In genomic region chr11:128927683-128928336, GRCh38 we compare ENCODE assay signal across 29 cellular contexts. TPM values are rescaled to one million over a fixed set of nuclear protein-coding genes. Genes with fewer than 3 reads are reported as not detected.
DNase-seq lines count a peak whose midpoint lies in the region; ATAC-seq, FAIRE-seq and TF ChIP-seq lines count a peak whose summit lies in the region.
"Had no signal": no experiment of that assay in that cellular context is flagged by ENCODE, and none has a peak within 500 bp of the region (broad histone marks: within the 10 kb centered on the region; RNA-seq: fewer than 3 reads in every experiment).

No MANE protein-coding gene starts in this region.

- H3K23me2 ChIP-seq in H1 (ENCODE audit: low read depth, low read length) = no peaks in the 10 kb centered on the region

- FAIRE-seq in GM12892 (lab: Jason Lieb, UNC) (peak; percentile 30), H1 (lab: Jason Lieb, UNC) (no peak)
- FAIRE-seq: D721Med, H54, pancreas had no signal

- H3K27ac ChIP-seq in H1 (ENCODE audit: low read depth, low read length) = no peak overlapping the region
- no peak overlapping the region for H3K27ac ChIP-seq in spleen
- H3K27ac ChIP-seq: C4-2B, gastrocnemius medialis, hepatocyte, pancreas, transverse colon, VCaP had no signal

- H3K79me1 ChIP-seq in H1 (ENCODE audit: low read depth, low read length) = no peaks in the 10 kb centered on the region

- H3K79me2 ChIP-seq in Loucy (ENCODE audit: insufficient read depth, low read length) = no peaks in the 10 kb centered on the region
- H3K79me2 ChIP-seq in H1 (ENCODE audit: control insufficient read depth in 1 of 2, insufficient read depth in 2 of 2, low read length in 2 of 2) = no peaks in the 10 kb centered on the region
- H3K79me2 ChIP-seq: hepatocyte had no signal

- H3K18ac ChIP-seq in H1 (ENCODE audit: extremely low read depth, low read length) = no peak overlapping the region

- H3K56ac ChIP-seq in H1 (replicated peaks; ENCODE audit: insufficient read length, low read depth, low read length) = no peak overlapping the region

- no peak overlapping the region; the same call in 1 of the 2 replicates for H2BK12ac ChIP-seq in H1 (ENCODE audit: low read depth, low read length)

- 53% methylated on average over 12 of the region's 12 CpGs; no CpG with 5 or more reads in 1 of the 2 experiments for WGBS in H1 (ENCODE audit: extremely low coverage in 1 of 2, insufficient coverage in 1 of 2, insufficient read length in 1 of 2, insufficient replicate concordance in 2 of 2, low coverage in 1 of 2, low lambda C conversion rate in 2 of 2, missing lambda C conversion rate in 1 of 2), 2 experiments
- 83 to 87% (median 84%) methylated on average over 12 of the region's 12 CpGs for WGBS in spleen, 5 donors

- POLR2A ChIA-PET in H1 (lab: Charles Lee; ENCODE audit: partially characterized antibody) = no interaction called here

- H4K91ac ChIP-seq in H1 (replicated peaks; ENCODE audit: insufficient read length, low read length) = no peak overlapping the region

- no peak for DNase-seq in GM12892 (ENCODE audit: insufficient read length)
- DNase-seq in H1 (ENCODE audit: low read depth in 1 of 2, low spot score in 2 of 2) = no peak
- peak; percentile 74 for DNase-seq in spleen
- DNase-seq in dermis blood vessel endothelial cell = no peak
- DNase-seq: activated gamma-delta T cell treated with Interleukin-2 at 50 U/mL for 16 hours; activated naive CD8-positive, alpha-beta T cell treated with anti-CD3 and anti-CD28 coated beads, Interleukin-2, amount 50 U/mL, for 24 hours; activated T-cell treated with anti-CD3 and anti-CD28 coated beads, Interleukin-2, amount 50 U/mL, for 4 hours; caudate nucleus; gastrocnemius medialis; Kasumi-1; NCI-H1694; NCI-H510A; SHP77 treated with DMSO at 0.1 percent for 48 hours; stimulated activated CD4-positive, alpha-beta T cell treated with anti-CD3 and anti-CD28 coated beads, Interleukin-2, amount 100 ng/mL, for 24 hours; T-helper 9 cell had no signal

- no peak for TF ChIP-seq EP300 in H1 (IDR thresholded peaks at IDR 0.05; ENCODE audit: borderline replicate concordance in 1 of 2, low read depth in 2 of 2, low read length in 2 of 2)

- H3K4me1 ChIP-seq in Loucy (ENCODE audit: insufficient read depth, low read length, poor library complexity, severe bottlenecking) = no peaks in the 10 kb centered on the region
- peaks cover 5 to 41% (median 17%) of the 10 kb centered on the region in 4 experiments for H3K4me1 ChIP-seq in H1 (replicated peaks in 1 of 4; ENCODE audit: control insufficient read depth in 3 of 4, insufficient read depth in 4 of 4, low read length in 3 of 4)
- H3K4me1 ChIP-seq in spleen = peaks cover 0 to 19% (median 0%) of the 10 kb centered on the region in 6 donors
- H3K4me1 ChIP-seq: gastrocnemius medialis, pancreas, transverse colon had no signal

- H3K4ac ChIP-seq in H1 (replicated peaks; ENCODE audit: insufficient read length, low read depth, low read length) = peak overlapping the region; percentile 47

- ATAC-seq in GM18498 (IDR thresholded peaks at IDR 0.05; ENCODE audit: unreplicated experiment) = no peak
- ATAC-seq in HG02840 (IDR thresholded peaks at IDR 0.05; ENCODE audit: low FRiP score, unreplicated experiment) = no peak
- ATAC-seq: activated naive CD8-positive, alpha-beta T cell treated with anti-CD3 and anti-CD28 coated beads, Interleukin-2, amount 50 U/mL, for 24 hours; activated T-cell treated with anti-CD3 and anti-CD28 coated beads, Interleukin-2, amount 50 U/mL, for 4 hours; gastrocnemius medialis; pancreas had no signal

- H3K9me3 ChIP-seq in Loucy (ENCODE audit: insufficient read depth, low read depth, low read length) (no peaks in the 10 kb centered on the region), H1 (ENCODE audit: insufficient read depth in 2 of 2, low read depth in 1 of 2, low read length in 1 of 2) (no peaks in the 10 kb centered on the region), spleen (no peaks in the 10 kb centered on the region)
- H3K9me3 ChIP-seq: gastrocnemius medialis, pancreas, transverse colon had no signal

- peak overlapping the region; percentile 83; the same call in 1 of the 2 replicates for H2BK20ac ChIP-seq in H1 (ENCODE audit: low read length)

- no peaks in the 10 kb centered on the region for H3K9me2 ChIP-seq in Loucy (replicated peaks; ENCODE audit: low read depth, low read length)

- no peak overlapping the region for H2AK5ac ChIP-seq in H1 (ENCODE audit: low read depth, low read length)

- no peak overlapping the region; the same call in 1 of the 2 replicates for H2BK5ac ChIP-seq in H1 (ENCODE audit: low read depth, low read length)

- TF ChIP-seq RAD21 in H1 (IDR thresholded peaks at IDR 0.05 in 1 of 2, conservative IDR thresholded peaks at IDR 0.05 in 1 of 2; ENCODE audit: low read depth in 2 of 2, low read length in 2 of 2) = no peak

- intact Hi-C loops in spleen (cut with DNase I; ENCODE audit: low total_unique reads) = no loop called here

- H3K27me3 ChIP-seq in Loucy (ENCODE audit: insufficient read depth, low read length, poor library complexity, severe bottlenecking) (no peaks in the 10 kb centered on the region), H1 (replicated peaks in 1 of 4; ENCODE audit: control insufficient read depth in 3 of 4, extremely low read depth in 1 of 4, insufficient read depth in 3 of 4, low read length in 3 of 4) (peaks cover 2 to 50% (median 39%) of the 10 kb centered on the region in 4 experiments), spleen (replicated peaks in 1 of 7) (no peaks in the 10 kb centered on the region)
- H3K27me3 ChIP-seq: gastrocnemius medialis, hepatocyte, pancreas, transverse colon had no signal

- H3K23ac ChIP-seq in H1 (ENCODE audit: insufficient read length) = no peak overlapping the region

- peak overlapping the region; percentile 42; the same call in 1 of the 2 replicates for H2AFZ ChIP-seq in Loucy (ENCODE audit: low read length)
- H2AFZ ChIP-seq in H1 (ENCODE audit: low read length) = no peak overlapping the region
- H2AFZ ChIP-seq: hepatocyte had no signal

- no peaks in the 10 kb centered on the region for H4K20me1 ChIP-seq in Loucy (ENCODE audit: insufficient read depth, low read length, poor library complexity, severe bottlenecking)
- no peaks in the 10 kb centered on the region for H4K20me1 ChIP-seq in H1 (replicated peaks in 1 of 2; ENCODE audit: control insufficient read depth in 1 of 2, insufficient read depth in 2 of 2, low read length in 2 of 2)

- no peak overlapping the region for H4K5ac ChIP-seq in H1 (ENCODE audit: insufficient read length, low read depth, low read length)

- TF ChIP-seq POLR2A in GM12892 (IDR thresholded peaks at IDR 0.05; ENCODE audit: low read depth, low read length) (no peak), H1 (IDR thresholded peaks at IDR 0.05; ENCODE audit: control extremely low read depth in 1 of 2, low read depth in 2 of 2, low read length in 2 of 2) (no peak), spleen (IDR thresholded peaks at IDR 0.05) (no peak)

- CTCF ChIA-PET in H1 (lab: Charles Lee; ENCODE audit: partially characterized antibody) = interaction anchor here (0.9 to 7.8 kb wide), 15 partner anchors 10 to 102 kb away, joined by 3 to 77 read pairs (median 6); partner anchors contain the start of genes KCNJ5 and TP53AIP1

- H4K8ac ChIP-seq in H1 (ENCODE audit: extremely low read depth, insufficient read depth, low read length) = no peak overlapping the region

- H2BK15ac ChIP-seq in H1 (ENCODE audit: low read length) = no peak overlapping the region

- no peak overlapping the region for H2BK120ac ChIP-seq in H1 (replicated peaks; ENCODE audit: low read depth, low read length)

- H3K36me3 ChIP-seq in Loucy (ENCODE audit: insufficient read depth, low read length) (no peaks in the 10 kb centered on the region), H1 (ENCODE audit: control insufficient read depth in 2 of 4, insufficient read depth in 4 of 4, low read length in 3 of 4) (no peaks in the 10 kb centered on the region), spleen (no peaks in the 10 kb centered on the region)
- H3K36me3 ChIP-seq: gastrocnemius medialis, pancreas, transverse colon had no signal

- no peak for TF ChIP-seq CTCF in Loucy (conservative IDR thresholded peaks at IDR 0.05; ENCODE audit: low read length)
- TF ChIP-seq CTCF in H1 (IDR thresholded peaks at IDR 0.05; ENCODE audit: control extremely low read depth in 1 of 3, insufficient read depth in 1 of 3, low read depth in 1 of 3, low read length in 3 of 3) = no peak
- no peak for TF ChIP-seq CTCF in spleen (IDR thresholded peaks at IDR 0.05 in 8 of 11, conservative IDR thresholded peaks at IDR 0.05 in 3 of 11)

- no peak overlapping the region for H3K14ac ChIP-seq in H1 (ENCODE audit: insufficient read length)

- H3K9ac ChIP-seq in Loucy (ENCODE audit: low read depth, low read length, poor library complexity, severe bottlenecking) (no peak overlapping the region), H1 (replicated peaks in 1 of 4; ENCODE audit: extremely low read depth in 1 of 4, low read depth in 3 of 4, low read length in 3 of 4) (no peak overlapping the region)

- H3K4me3 ChIP-seq in Loucy (ENCODE audit: low read length, poor library complexity, severe bottlenecking) (no peak overlapping the region), H1 (ENCODE audit: extremely low read depth in 1 of 4, insufficient read depth in 2 of 4, low read depth in 3 of 4, low read length in 4 of 4) (no peak overlapping the region), spleen (peak overlapping the region in 1 of 8 donors; percentile 35)
- H3K4me3 ChIP-seq: gastrocnemius medialis, hepatocyte, pancreas, smooth muscle cell, transverse colon had no signal

- H3F3A ChIP-seq in Loucy (ENCODE audit: low read depth) = no peaks in the 10 kb centered on the region

- H3K4me2 ChIP-seq in Loucy (ENCODE audit: low read depth, low read length, poor library complexity, severe bottlenecking) (no peak overlapping the region), H1 (ENCODE audit: insufficient read depth in 1 of 2, low read depth in 2 of 2, low read length in 2 of 2) (0 out of 4 replicates have a peak overlapping the region, but pooled peaks of 1 of the 2 experiments have one; percentile 28)
- H3K4me2 ChIP-seq: hepatocyte, smooth muscle cell had no signal

RNA-seq across cellular contexts. Expression of gene TP53AIP1, which starts 14.9 kb away (rescaled TPM):
- polyA plus RNA-seq in GM12892 (2012; ENCODE audit: missing spikeins) = not detected
- total RNA-seq in H1 (2021; fragmentation: NEBNext Ultra II Directional; extraction: Animal tissue kit (Norgen Biotek cat#: 25700)) = not detected in 2 replicates
- polyA plus RNA-seq in H1 (2011; rRNA removed) (0.03 TPM in 1 of 2 replicates, not detected in the other), spleen (under 1 TPM in 2 of 3 donors, not detected in 1; 0.03 to 0.13 TPM)
- 0.04 TPM for polyA plus RNA-seq in H1 (2011; cell fraction: cytosol; rRNA removed)
- polyA plus RNA-seq in H1 (2011; cell fraction: nucleus; rRNA removed) = 0.19 TPM
- polyA plus RNA-seq in H1 (2012, experiment 1 of 2) = 0.18 to 0.25 TPM in 2 of 4 replicates, not detected in the others
- not detected for polyA plus RNA-seq in H1 (2012, experiment 2 of 2)
- polyA plus RNA-seq in H1 (2013, experiment 1 of 2) = 0.04 TPM
- polyA plus RNA-seq in H1 (2013, experiment 2 of 2) = 0.02 TPM
- polyA minus RNA-seq in H1 (2011; rRNA and poly(A)+ RNA removed) = not detected in 2 replicates
- not detected for polyA minus RNA-seq in H1 (2011; cell fraction: cytosol; rRNA and poly(A)+ RNA removed)
- 0.70 TPM for polyA minus RNA-seq in H1 (2011; cell fraction: nucleus; rRNA and poly(A)+ RNA removed)
- total RNA-seq in spleen (under 1 TPM in 2 of 7 donors, not detected in 5; 0.11 to 0.14 TPM), dermis blood vessel endothelial cell (not detected in 2 replicates)
- total RNA-seq: activated CD4-positive, alpha-beta T cell treated with anti-CD3 and anti-CD28 coated beads, Interleukin-2, amount 10 ng/mL, durations not matched to agents 24 days and 14 days; activated T-cell treated with anti-CD3 and anti-CD28 coated beads, Interleukin-2, amount 50 U/mL, for 4 hours; gastrocnemius medialis had no signal
- polyA plus RNA-seq: immature natural killer cell had no signal

RNA-seq across cellular contexts. Expression of gene KCNJ5, which starts 36.7 kb away (rescaled TPM):
- polyA plus RNA-seq in GM12892 (2012; ENCODE audit: missing spikeins) = not detected
- total RNA-seq in H1 (2021; fragmentation: NEBNext Ultra II Directional; extraction: Animal tissue kit (Norgen Biotek cat#: 25700)) = not detected in 2 replicates
- 0.03 and 0.05 TPM in 2 replicates for polyA plus RNA-seq in H1 (2011; rRNA removed)
- 0.03 TPM for polyA plus RNA-seq in H1 (2011; cell fraction: cytosol; rRNA removed)
- polyA plus RNA-seq in H1 (2011; cell fraction: nucleus; rRNA removed) = 0.10 TPM
- polyA plus RNA-seq in H1 (2012, experiment 1 of 2) = 0.03 to 0.09 TPM in 2 of 4 replicates, not detected in the others
- not detected for polyA plus RNA-seq in H1 (2012, experiment 2 of 2)
- polyA plus RNA-seq in H1 (2013, experiment 1 of 2) = not detected
- polyA plus RNA-seq in H1 (2013, experiment 2 of 2) = not detected
- polyA minus RNA-seq in H1 (2011; rRNA and poly(A)+ RNA removed) = 0.13 TPM in 1 of 2 replicates, not detected in the other
- 0.22 TPM for polyA minus RNA-seq in H1 (2011; cell fraction: cytosol; rRNA and poly(A)+ RNA removed)
- not detected for polyA minus RNA-seq in H1 (2011; cell fraction: nucleus; rRNA and poly(A)+ RNA removed)
- total RNA-seq in spleen = 10 to 100 TPM in 6 of 7 donors, 1 to 10 TPM in 1; 4.8 to 45.4 (median 17.4) TPM
- polyA plus RNA-seq in spleen = 1 to 10 TPM in 1 of 3 donors, under 1 TPM in 2; 0.42 to 4.5 (median 0.74) TPM
- total RNA-seq in dermis blood vessel endothelial cell = 0.14 TPM in 1 of 2 replicates, not detected in the other
- total RNA-seq: activated CD4-positive, alpha-beta T cell treated with anti-CD3 and anti-CD28 coated beads, Interleukin-2, amount 10 ng/mL, durations not matched to agents 24 days and 14 days; activated T-cell treated with anti-CD3 and anti-CD28 coated beads, Interleukin-2, amount 50 U/mL, for 4 hours; myocyte; smooth muscle cell had no signal
- polyA plus RNA-seq: immature natural killer cell had no signal
